In genomic region chr20:59514554-59514953, GRCh38 we compare ENCODE assay signal across 20 cellular contexts.
DNase-seq lines count a peak whose midpoint lies in the region; ATAC-seq, FAIRE-seq and TF ChIP-seq lines count a peak whose summit lies in the region.
"Had no signal": no experiment of that assay in that cellular context is flagged by ENCODE, and none has a peak within 500 bp of the region (broad histone marks: within the 10 kb centered on the region; RNA-seq: fewer than 3 reads in every experiment).

No MANE protein-coding gene starts in this region.

- ATAC-seq in GM19452 (IDR thresholded peaks at IDR 0.05; ENCODE audit: unreplicated experiment) (no peak), GM21786 (IDR thresholded peaks at IDR 0.05; ENCODE audit: unreplicated experiment) (no peak)

- DNase-seq in H7, result peak; percentile 39
- peak; percentile 10 for DNase-seq in NCI-H69 (lab: John Stamatoyannopoulos, UW)
- peak; percentile 74 for DNase-seq in esophagus muscularis mucosa (ENCODE audit: extremely low spot score)
- DNase-seq in kidney, result no peak
- DNase-seq in NCI-H1092 (lab: John Stamatoyannopoulos, UW), result no peak
- DNase-seq in smooth muscle cell (lab: John Stamatoyannopoulos, UW; ENCODE audit: unreplicated experiment), result no peak
- DNase-seq: C1 segment of cervical spinal cord; Calu3; CD4-positive, alpha-beta memory T cell; COR-L47; DMS53; DMS79 treated with DMSO at 0.1 percent for 48 hours; GF-D8; GOT3; HFFc6 had no signal

- H3K9ac ChIP-seq in kidney (ENCODE audit: low read length in 2 of 2), result no peak overlapping the region
- no peak overlapping the region for H3K9ac ChIP-seq in smooth muscle cell (ENCODE audit: low read depth)

- TF ChIP-seq CTCF in esophagus muscularis mucosa (IDR thresholded peaks at IDR 0.05) (no peak), kidney (IDR thresholded peaks at IDR 0.05; ENCODE audit: borderline replicate concordance, extremely low read depth, insufficient read depth) (peak; percentile 1), smooth muscle cell (IDR thresholded peaks at IDR 0.05; ENCODE audit: borderline replicate concordance, insufficient read depth, poor library complexity, severe bottlenecking) (no peak)

- no peaks in the 10 kb centered on the region for H4K20me1 ChIP-seq in smooth muscle cell (ENCODE audit: low read depth)

- TF ChIP-seq EP300 in esophagus muscularis mucosa (IDR thresholded peaks at IDR 0.05), result no peak

- intact Hi-C loops in esophagus muscularis mucosa (cut with DNase I), result no loop called here
- intact Hi-C loops in kidney (cut with DNase I), result no loop called here

- H3K4me1 ChIP-seq in esophagus muscularis mucosa (no peaks in the 10 kb centered on the region), kidney (ENCODE audit: control insufficient read depth in 1 of 2, insufficient read depth in 1 of 2, low read depth in 1 of 2, low read length in 2 of 2) (no peaks in the 10 kb centered on the region), smooth muscle cell (ENCODE audit: low read depth) (no peaks in the 10 kb centered on the region)
- H3K4me1 ChIP-seq: HAP-1 had no signal

- H3K4me3 ChIP-seq in H7 (ENCODE audit: insufficient read depth, low read depth, low read length) (no peak overlapping the region), esophagus muscularis mucosa (no peak overlapping the region), kidney (ENCODE audit: low read length in 2 of 2) (no peak overlapping the region), smooth muscle cell (no peak overlapping the region)
- H3K4me3 ChIP-seq: HAP-1 had no signal

- 69% methylated on average over 3 of the region's 5 CpGs for WGBS in esophagus muscularis mucosa
- 75% methylated on average over 5 of the region's 5 CpGs for WGBS in smooth muscle cell (ENCODE audit: low lambda C conversion rate)

- no peak overlapping the region for H3K4me2 ChIP-seq in smooth muscle cell

- FAIRE-seq in kidney (lab: Jason Lieb, UNC), result no peak
- FAIRE-seq: GM12891, GM18507 had no signal

- H3K27ac ChIP-seq in esophagus muscularis mucosa (replicated peaks in 1 of 4) (no peak overlapping the region), kidney (ENCODE audit: low read depth in 2 of 2, low read length in 2 of 2) (no peak overlapping the region), smooth muscle cell (ENCODE audit: low read depth) (no peak overlapping the region)

- H3K9me3 ChIP-seq in esophagus muscularis mucosa (no peaks in the 10 kb centered on the region), kidney (ENCODE audit: control insufficient read depth in 1 of 2, low read length in 2 of 2) (no peaks in the 10 kb centered on the region), smooth muscle cell (replicated peaks; ENCODE audit: low read depth) (no peaks in the 10 kb centered on the region)
- H3K9me3 ChIP-seq: HAP-1 had no signal

- H3K27me3 ChIP-seq in H7 (ENCODE audit: control insufficient read depth, insufficient read depth, low read length) (no peaks in the 10 kb centered on the region; the same call in 1 of the 2 replicates), esophagus muscularis mucosa (peaks cover 0 to 82% (median 9%) of the 10 kb centered on the region in 4 donors), smooth muscle cell (ENCODE audit: low read depth) (peaks cover 40% of the 10 kb centered on the region)

- H3F3A ChIP-seq in smooth muscle cell (ENCODE audit: low read depth), result no peaks in the 10 kb centered on the region

- no peak overlapping the region for H2AFZ ChIP-seq in smooth muscle cell (ENCODE audit: low read depth)

- H3K36me3 ChIP-seq in H7 (replicated peaks; ENCODE audit: control insufficient read depth, insufficient read depth, low read length) (no peaks in the 10 kb centered on the region), esophagus muscularis mucosa (no peaks in the 10 kb centered on the region), kidney (ENCODE audit: control insufficient read depth in 1 of 2, insufficient read depth in 2 of 2, low read length in 2 of 2) (no peaks in the 10 kb centered on the region), smooth muscle cell (ENCODE audit: low read depth) (no peaks in the 10 kb centered on the region)
- H3K36me3 ChIP-seq: HAP-1 had no signal

- no peaks in the 10 kb centered on the region for H3K79me2 ChIP-seq in smooth muscle cell (ENCODE audit: low read depth)

- no peak for TF ChIP-seq POLR2A in esophagus muscularis mucosa (IDR thresholded peaks at IDR 0.05; ENCODE audit: low read depth)

Comparison
In these comparisons a context has a peak if more than half of its experiments do, and no peak if none do; other contexts are left out.
1. DNase-seq: peak in H7 (single experiment), NCI-H69 (single experiment) and esophagus muscularis mucosa (single experiment); none in kidney (single experiment), NCI-H1092 (single experiment) and smooth muscle cell (single experiment).